ENCODE assay signal across 1 cellular context in genomic region chr1:3614755-3615742, GRCh38.
TF ChIP-seq lines count a peak whose summit lies in the region.

No MANE protein-coding gene starts in this region.

TF ChIP-seq in GM23338, 12 proteins besides CTCF, POLR2A, EP300 and RAD21 (continued from another document):
- no peak for TF ChIP-seq ZNF462 (CRISPR knock-in tag; IDR thresholded peaks at IDR 0.05)
- TF ChIP-seq ZNF331 (CRISPR knock-in tag; IDR thresholded peaks at IDR 0.05; ENCODE audit: low read depth), result no peak
- TF ChIP-seq REST (IDR thresholded peaks at IDR 0.05; ENCODE audit: unreplicated experiment), result no peak
- TF ChIP-seq NANOG (IDR thresholded peaks at IDR 0.05; ENCODE audit: borderline replicate concordance), result no peak
- no peak for TF ChIP-seq CREB1 (CRISPR knock-in tag; IDR thresholded peaks at IDR 0.05; ENCODE audit: low read depth)
